Comparison of ENCODE assay signal across 8 cellular contexts in genomic region chr19:20051841-20052768, GRCh38. TPM values are rescaled to one million over a fixed set of nuclear protein-coding genes. Genes with fewer than 3 reads are reported as not detected.
DNase-seq lines count a peak whose midpoint lies in the region; ATAC-seq, FAIRE-seq and TF ChIP-seq lines count a peak whose summit lies in the region.

No MANE protein-coding gene starts in this region.

- H3K9me3 Mint-ChIP-seq in WTC11 (0 out of 2 replicates have a peak, but pooled peaks cover 2% of the 10 kb centered on the region), immature natural killer cell (peaks cover 0 to 2% (median 0%) of the 10 kb centered on the region in 6 donors)
- H3K9me3 Mint-ChIP-seq in central memory CD8-positive, alpha-beta T cell: no peaks in the 10 kb centered on the region

- DNase-seq in G401 (ENCODE audit: low spot score) (peak; percentile 100), NCI-H146 (lab: John Stamatoyannopoulos, UW) (peak; percentile 96), WTC11 (ENCODE audit: low spot score) (peak; percentile 99), immature natural killer cell (peak; percentile 28 to 42 (median 40)), small intestine (peak; percentile 85), NOMO-1 treated with dmso at 0.1 percent for 144 hours (lab: John Stamatoyannopoulos, UW; ENCODE audit: unreplicated experiment) (no peak)
- DNase-seq in central memory CD8-positive, alpha-beta T cell (ENCODE audit: low spot score in 2 of 2): peak; percentile 9 to 22

- H3K27ac Mint-ChIP-seq in WTC11: peak overlapping the region; percentile 98
- H3K27ac Mint-ChIP-seq in central memory CD8-positive, alpha-beta T cell (ENCODE audit: low read depth): peak overlapping the region; percentile 85
- H3K27ac Mint-ChIP-seq in immature natural killer cell: peak overlapping the region; percentile 76 to 93 (median 85)

- H3K4me3 Mint-ChIP-seq in WTC11 (peak overlapping the region; percentile 95), immature natural killer cell (peak overlapping the region; percentile 97 to 99 (median 98))
- peak overlapping the region; percentile 94 for H3K4me3 Mint-ChIP-seq in central memory CD8-positive, alpha-beta T cell

- no peaks in the 10 kb centered on the region for H3K27me3 ChIP-seq in small intestine (ENCODE audit: control insufficient read depth in 2 of 2, insufficient read depth in 2 of 2, low read length in 2 of 2)

- POLR2A ChIA-PET in WTC11 (lab: Charles Lee): interaction anchor here (0.6 to 2.6 kb wide), 20 partner anchors 9 to 947 kb away, joined by 3 to 39 read pairs (median 5); partner anchors contain the start of genes ZNF253, ZNF486, ZNF682 and ZNF90

- peaks cover 12% of the 10 kb centered on the region for H3K4me1 Mint-ChIP-seq in WTC11
- peaks cover 18% of the 10 kb centered on the region for H3K4me1 Mint-ChIP-seq in central memory CD8-positive, alpha-beta T cell
- H3K4me1 Mint-ChIP-seq in immature natural killer cell: peaks cover 16 to 19% of the 10 kb centered on the region in 2 donors

- H3K9me3 ChIP-seq in small intestine (ENCODE audit: control insufficient read depth, low read depth): no peaks in the 10 kb centered on the region

- H3K36me3 ChIP-seq in small intestine (ENCODE audit: control insufficient read depth in 2 of 2, insufficient read depth in 2 of 2, low read length in 2 of 2): no peaks in the 10 kb centered on the region

- H3K27me3 Mint-ChIP-seq in WTC11 (ENCODE audit: low read depth): no peaks in the 10 kb centered on the region
- no peaks in the 10 kb centered on the region for H3K27me3 Mint-ChIP-seq in central memory CD8-positive, alpha-beta T cell
- H3K27me3 Mint-ChIP-seq in immature natural killer cell (ENCODE audit: low read depth in 3 of 3): peaks cover 0 to 8% (median 7%) of the 10 kb centered on the region in 3 donors

- H3K27ac ChIP-seq in small intestine (ENCODE audit: low read depth in 1 of 2, low read length in 1 of 2): peak overlapping the region in 1 of 2 donors; percentile 75

- WGBS in small intestine, 3 donors: 0 to 4% (median 1%) methylated on average over 43 of the region's 43 CpGs

- in situ Hi-C loops in G401 (cut with HindIII; ENCODE audit: low sequenced_read_pairs): no loop called here

- H3K4me1 ChIP-seq in small intestine (ENCODE audit: control insufficient read depth in 2 of 2, insufficient read depth in 1 of 2, low read depth in 1 of 2, low read length in 1 of 2): no peaks in the 10 kb centered on the region

- FAIRE-seq in small intestine (lab: Jason Lieb, UNC): no peak

- H3K36me3 Mint-ChIP-seq in WTC11 (no peaks in the 10 kb centered on the region), immature natural killer cell (no peaks in the 10 kb centered on the region)
- no peaks in the 10 kb centered on the region for H3K36me3 Mint-ChIP-seq in central memory CD8-positive, alpha-beta T cell (ENCODE audit: insufficient read depth)

- TF ChIP-seq CTCF in WTC11 (IDR thresholded peaks at IDR 0.05): no peak

- H3K4me3 ChIP-seq in small intestine (ENCODE audit: low read depth in 1 of 2, low read length in 2 of 2): peak overlapping the region; percentile 36 to 37

- peak; percentile 92 for ATAC-seq in HG02588 (IDR thresholded peaks at IDR 0.05; ENCODE audit: unreplicated experiment)
- peak; percentile 97 for ATAC-seq in WTC11
- ATAC-seq in central memory CD8-positive, alpha-beta T cell (replicated peaks; ENCODE audit: extremely low read depth, poor library complexity, severe bottlenecking): peak; percentile 89

- CTCF ChIA-PET in WTC11 (lab: Charles Lee): interaction anchor here (0.6 to 2.0 kb wide), 10 partner anchors 13 to 506 kb away, joined by 3 to 14 read pairs (median 4); partner anchors contain the start of genes ZNF486 and ZNF682

TF ChIP-seq in WTC11, 78 proteins besides CTCF, POLR2A, EP300 and RAD21 (continues in another document):
- TF ChIP-seq E2F4 (CRISPR knock-in tag; IDR thresholded peaks at IDR 0.05; ENCODE audit: borderline replicate concordance, low read depth) (no peak), ELF4 (CRISPR knock-in tag; IDR thresholded peaks at IDR 0.05; ENCODE audit: low read depth) (no peak), GABPB1 (CRISPR knock-in tag; IDR thresholded peaks at IDR 0.05) (peak; percentile 92), HMGXB4 (CRISPR knock-in tag; IDR thresholded peaks at IDR 0.05) (peak; percentile 30; the same call in 1 of the 2 replicates), FOXP4 (CRISPR knock-in tag; IDR thresholded peaks at IDR 0.05) (no peak), NR2C2 (CRISPR knock-in tag; IDR thresholded peaks at IDR 0.05) (no peak), FOXP1 (CRISPR knock-in tag; IDR thresholded peaks at IDR 0.05; ENCODE audit: borderline replicate concordance) (peak; percentile 42; the same call in 1 of the 2 replicates), RELA (CRISPR knock-in tag; IDR thresholded peaks at IDR 0.05; ENCODE audit: borderline replicate concordance) (no peak), JAZF1 (CRISPR knock-in tag; IDR thresholded peaks at IDR 0.05) (no peak), TEAD1 (CRISPR knock-in tag; IDR thresholded peaks at IDR 0.05) (0 out of 2 replicates have a peak, but pooled peaks have one; percentile 73), EMX1 (CRISPR knock-in tag; IDR thresholded peaks at IDR 0.05) (no peak), CDX4 (CRISPR knock-in tag; IDR thresholded peaks at IDR 0.05; ENCODE audit: borderline replicate concordance) (no peak), SMAD4 (CRISPR knock-in tag; IDR thresholded peaks at IDR 0.05) (no peak), ZNF121 (CRISPR knock-in tag; IDR thresholded peaks at IDR 0.05) (no peak), MLX (CRISPR knock-in tag; IDR thresholded peaks at IDR 0.05) (no peak), ZNF416 (CRISPR knock-in tag; IDR thresholded peaks at IDR 0.05) (no peak), KAT7 (CRISPR knock-in tag; IDR thresholded peaks at IDR 0.05; ENCODE audit: borderline replicate concordance) (no peak), CREB1 (CRISPR knock-in tag; IDR thresholded peaks at IDR 0.05) (no peak), SOX15 (CRISPR knock-in tag; IDR thresholded peaks at IDR 0.05) (no peak)

RNA-seq across cellular contexts. Expression of gene ZNF682, which starts 12.8 kb away (rescaled TPM):
- 0.62 TPM in 1 of 2 replicates, not detected in the other for total RNA-seq in G401 (2014; rRNA removed; shearing (Covaris generic))
- 20.5 to 25.4 TPM (median 20.8 TPM) in 3 replicates for total RNA-seq in WTC11 (2021)
- polyA plus RNA-seq in immature natural killer cell: 1 to 10 TPM in 2 of 3 donors, not detected in 1; 3.3 to 3.5 TPM
- polyA plus RNA-seq in small intestine: 1 to 10 TPM in 2 of 3 donors, not detected in 1; 1.6 to 1.8 TPM

RNA-seq across cellular contexts. Expression of gene ZNF90, which starts 25.7 kb away (rescaled TPM):
- not detected in 2 replicates for total RNA-seq in G401 (2014; rRNA removed; shearing (Covaris generic))
- 112 to 114 TPM (median 114 TPM) in 3 replicates for total RNA-seq in WTC11 (2021)
- polyA plus RNA-seq in immature natural killer cell: 1 to 10 TPM in 2 of 3 donors, under 1 TPM in 1; 0.96 to 2.1 (median 1.6) TPM
- 1 to 10 TPM in 1 of 3 donors, not detected in 2; 1.4 TPM for polyA plus RNA-seq in small intestine

Comparison
In these comparisons a context has a peak if more than half of its experiments do, and no peak if none do; other contexts are left out.
1. RNA of gene ZNF682, which starts 12.8 kb away (total RNA-seq): 20.5 to 25.4 TPM in WTC11; 0.62 TPM in G401; every median in the first group is over 10 times any median in the second.
2. RNA of gene ZNF90, which starts 25.7 kb away (total RNA-seq): 112 to 114 TPM in WTC11; not detected in G401; every median in the first group is over 100 times any median in the second.
3. Peak in every context shown above with its lines, with median percentiles within 50 percentile points of each other: ATAC-seq, H3K27ac Mint-ChIP-seq and H3K4me3 Mint-ChIP-seq.